ENCODE assay signal across 18 cellular contexts in genomic region chr14:105745433-105746123, GRCh38.
DNase-seq lines count a peak whose midpoint lies in the region; ATAC-seq, FAIRE-seq and TF ChIP-seq lines count a peak whose summit lies in the region.
"Had no signal": no experiment of that assay in that cellular context is flagged by ENCODE, and none has a peak within 500 bp of the region (broad histone marks: within the 10 kb centered on the region; RNA-seq: fewer than 3 reads in every experiment).

No MANE protein-coding gene starts in this region.

- peaks cover 8% of the 10 kb centered on the region for H3K27me3 Mint-ChIP-seq in activated T-cell treated with anti-CD3 and anti-CD28 coated beads, Interleukin-2, amount 50 U/mL, for 24 hours
- H3K27me3 Mint-ChIP-seq in activated T-cell treated with anti-CD3 and anti-CD28 coated beads, Interleukin-2, amount 50 U/mL, for 72 hours (ENCODE audit: low read depth): no peaks in the 10 kb centered on the region
- no peaks in the 10 kb centered on the region for H3K27me3 Mint-ChIP-seq in IgD-negative memory B cell

- no peak for FAIRE-seq in kidney (lab: Jason Lieb, UNC)
- FAIRE-seq: A204.1, GM12878, GM19239 had no signal

- ATAC-seq in activated T-cell treated with anti-CD3 and anti-CD28 coated beads, Interleukin-2, amount 50 U/mL, for 72 hours (replicated peaks in 1 of 2): no peak
- no peak for ATAC-seq in stimulated activated effector memory CD8-positive, alpha-beta T cell treated with anti-CD3 and anti-CD28 coated beads, Interleukin-12 subunit alpha, Interleukin-12 subunit beta, amount 100 ng/mL, for 72 hours
- ATAC-seq in HG03108 (IDR thresholded peaks at IDR 0.05; ENCODE audit: unreplicated experiment) (no peak), GM21526 (IDR thresholded peaks at IDR 0.05; ENCODE audit: low FRiP score, unreplicated experiment) (no peak)
- ATAC-seq: GM12878 had no signal

- no peak overlapping the region for H3K4me3 ChIP-seq in kidney (ENCODE audit: low read length in 2 of 2)
- H3K4me3 ChIP-seq: GM12878, HAP-1, PC-9 had no signal

- no peak overlapping the region for H3K27ac ChIP-seq in kidney (ENCODE audit: low read depth in 2 of 2, low read length in 2 of 2)
- H3K27ac ChIP-seq: C4-2B, PC-9 had no signal

- H3K27ac Mint-ChIP-seq in activated T-cell treated with anti-CD3 and anti-CD28 coated beads, Interleukin-2, amount 50 U/mL, for 24 hours: no peak overlapping the region
- H3K27ac Mint-ChIP-seq in activated T-cell treated with anti-CD3 and anti-CD28 coated beads, Interleukin-2, amount 50 U/mL, for 72 hours: no peak overlapping the region
- peak overlapping the region in 1 of 3 donors; percentile 67 for H3K27ac Mint-ChIP-seq in IgD-negative memory B cell
- H3K27ac Mint-ChIP-seq in stimulated activated effector memory CD8-positive, alpha-beta T cell treated with anti-CD3 and anti-CD28 coated beads, Interleukin-12 subunit alpha, Interleukin-12 subunit beta, amount 100 ng/mL, for 72 hours: peak overlapping the region; percentile 69

- no peaks in the 10 kb centered on the region for H3K36me3 ChIP-seq in kidney (ENCODE audit: control insufficient read depth in 1 of 2, insufficient read depth in 2 of 2, low read length in 2 of 2)
- H3K36me3 ChIP-seq: HAP-1 had no signal

- no peak overlapping the region for H3K9ac ChIP-seq in kidney (ENCODE audit: low read length in 2 of 2)

- no peaks in the 10 kb centered on the region for H3K9me3 ChIP-seq in kidney (ENCODE audit: control insufficient read depth in 1 of 2, low read length in 2 of 2)
- H3K9me3 ChIP-seq: HAP-1 had no signal

- no peak for TF ChIP-seq CTCF in kidney (IDR thresholded peaks at IDR 0.05; ENCODE audit: borderline replicate concordance, extremely low read depth, insufficient read depth)

- no peak overlapping the region for H3K4me3 Mint-ChIP-seq in activated T-cell treated with anti-CD3 and anti-CD28 coated beads, Interleukin-2, amount 50 U/mL, for 24 hours
- no peak overlapping the region for H3K4me3 Mint-ChIP-seq in activated T-cell treated with anti-CD3 and anti-CD28 coated beads, Interleukin-2, amount 50 U/mL, for 72 hours
- peak overlapping the region; percentile 14 to 92 (median 88) for H3K4me3 Mint-ChIP-seq in IgD-negative memory B cell
- H3K4me3 Mint-ChIP-seq in stimulated activated effector memory CD8-positive, alpha-beta T cell treated with anti-CD3 and anti-CD28 coated beads, Interleukin-12 subunit alpha, Interleukin-12 subunit beta, amount 100 ng/mL, for 72 hours: no peak overlapping the region

- H3K36me3 Mint-ChIP-seq in activated T-cell treated with anti-CD3 and anti-CD28 coated beads, Interleukin-2, amount 50 U/mL, for 24 hours (ENCODE audit: low read depth): no peaks in the 10 kb centered on the region
- H3K36me3 Mint-ChIP-seq in activated T-cell treated with anti-CD3 and anti-CD28 coated beads, Interleukin-2, amount 50 U/mL, for 72 hours (ENCODE audit: insufficient read depth in 2 of 2): no peaks in the 10 kb centered on the region
- peaks cover 1% of the 10 kb centered on the region for H3K36me3 Mint-ChIP-seq in IgD-negative memory B cell
- peaks cover 18% of the 10 kb centered on the region for H3K36me3 Mint-ChIP-seq in stimulated activated effector memory CD8-positive, alpha-beta T cell treated with anti-CD3 and anti-CD28 coated beads, Interleukin-12 subunit alpha, Interleukin-12 subunit beta, amount 100 ng/mL, for 72 hours

- no peaks in the 10 kb centered on the region for H3K4me1 ChIP-seq in kidney (ENCODE audit: control insufficient read depth in 1 of 2, insufficient read depth in 1 of 2, low read depth in 1 of 2, low read length in 2 of 2)
- H3K4me1 ChIP-seq: HAP-1 had no signal

- intact Hi-C loops in kidney (cut with DNase I): no loop called here

- H3K4me1 Mint-ChIP-seq in activated T-cell treated with anti-CD3 and anti-CD28 coated beads, Interleukin-2, amount 50 U/mL, for 24 hours (ENCODE audit: low read depth): peaks cover 7% of the 10 kb centered on the region
- peaks cover 10% of the 10 kb centered on the region for H3K4me1 Mint-ChIP-seq in activated T-cell treated with anti-CD3 and anti-CD28 coated beads, Interleukin-2, amount 50 U/mL, for 72 hours (ENCODE audit: low read depth)
- peaks cover 0 to 5% (median 2%) of the 10 kb centered on the region in 3 donors for H3K4me1 Mint-ChIP-seq in IgD-negative memory B cell
- H3K4me1 Mint-ChIP-seq in stimulated activated effector memory CD8-positive, alpha-beta T cell treated with anti-CD3 and anti-CD28 coated beads, Interleukin-12 subunit alpha, Interleukin-12 subunit beta, amount 100 ng/mL, for 72 hours: peaks cover 19% of the 10 kb centered on the region

- no peaks in the 10 kb centered on the region for H3K9me3 Mint-ChIP-seq in activated T-cell treated with anti-CD3 and anti-CD28 coated beads, Interleukin-2, amount 50 U/mL, for 24 hours
- H3K9me3 Mint-ChIP-seq in activated T-cell treated with anti-CD3 and anti-CD28 coated beads, Interleukin-2, amount 50 U/mL, for 72 hours: no peaks in the 10 kb centered on the region
- no peaks in the 10 kb centered on the region for H3K9me3 Mint-ChIP-seq in IgD-negative memory B cell
- H3K9me3 Mint-ChIP-seq in stimulated activated effector memory CD8-positive, alpha-beta T cell treated with anti-CD3 and anti-CD28 coated beads, Interleukin-12 subunit alpha, Interleukin-12 subunit beta, amount 100 ng/mL, for 72 hours: no peaks in the 10 kb centered on the region

- DNase-seq in activated T-cell treated with anti-CD3 and anti-CD28 coated beads, Interleukin-2, amount 50 U/mL, for 24 hours: peak; percentile 8
- DNase-seq in activated T-cell treated with anti-CD3 and anti-CD28 coated beads, Interleukin-2, amount 50 U/mL, for 72 hours: no peak
- DNase-seq in kidney: peak; percentile 43
- DNase-seq in stimulated activated effector memory CD8-positive, alpha-beta T cell treated with anti-CD3 and anti-CD28 coated beads, Interleukin-12 subunit alpha, Interleukin-12 subunit beta, amount 100 ng/mL, for 72 hours (ENCODE audit: low spot score in 2 of 2): no peak
- no peak for DNase-seq in NCI-H1417 treated with DMSO at 0.1 percent for 48 hours (lab: John Stamatoyannopoulos, UW)
- DNase-seq: NCI-H1092 treated with DMSO at 0.1 percent for 48 hours, NCI-H1694 treated with DMSO at 0.1 percent for 48 hours, NCI-H446 treated with DMSO at 0.1 percent for 48 hours, NCI-H748 treated with DMSO at 0.1 percent for 48 hours, PC-9 had no signal

Comparison
In these comparisons a context has a peak if more than half of its experiments do, and no peak if none do; other contexts are left out.
1. DNase-seq: peak in activated T-cell treated with anti-CD3 and anti-CD28 coated beads, Interleukin-2, amount 50 U/mL, for 24 hours (single experiment) and kidney (single experiment); none in activated T-cell treated with anti-CD3 and anti-CD28 coated beads, Interleukin-2, amount 50 U/mL, for 72 hours (0 of 2), stimulated activated effector memory CD8-positive, alpha-beta T cell treated with anti-CD3 and anti-CD28 coated beads, Interleukin-12 subunit alpha, Interleukin-12 subunit beta, amount 100 ng/mL, for 72 hours (0 of 2) and NCI-H1417 treated with DMSO at 0.1 percent for 48 hours (single experiment).
2. H3K4me3 Mint-ChIP-seq: peak in IgD-negative memory B cell (4 of 4); none in activated T-cell treated with anti-CD3 and anti-CD28 coated beads, Interleukin-2, amount 50 U/mL, for 24 hours (single experiment), activated T-cell treated with anti-CD3 and anti-CD28 coated beads, Interleukin-2, amount 50 U/mL, for 72 hours (0 of 2) and stimulated activated effector memory CD8-positive, alpha-beta T cell treated with anti-CD3 and anti-CD28 coated beads, Interleukin-12 subunit alpha, Interleukin-12 subunit beta, amount 100 ng/mL, for 72 hours (single experiment).